ENCODE assay signal across 1 cellular context in genomic region chr21:43613755-43614638, GRCh38.
TF ChIP-seq lines count a peak whose summit lies in the region.

No MANE protein-coding gene starts in this region.

TF ChIP-seq in K562, 482 proteins besides CTCF, POLR2A, EP300 and RAD21 (continues in another document):
- TF ChIP-seq ZNF699 (CRISPR knock-in tag; IDR thresholded peaks at IDR 0.05; ENCODE audit: insufficient replicate concordance) (no peak), KAT2B (IDR thresholded peaks at IDR 0.05; ENCODE audit: low read depth, low read length) (no peak), SREBF2 (CRISPR knock-in tag; IDR thresholded peaks at IDR 0.05) (no peak), ZNF384 (IDR thresholded peaks at IDR 0.05; ENCODE audit: low read depth, low read length) (peak; percentile 82), POU5F1 (IDR thresholded peaks at IDR 0.05; ENCODE audit: borderline replicate concordance, low read depth, low read length, partially characterized antibody) (no peak), ELF4 (CRISPR knock-in tag; IDR thresholded peaks at IDR 0.05) (no peak), HINFP (tag; conservative IDR thresholded peaks at IDR 0.05; ENCODE audit: low read depth) (no peak), CCAR2 (IDR thresholded peaks at IDR 0.05; ENCODE audit: low read depth, low read length) (no peak), NFE2 (IDR thresholded peaks at IDR 0.05; ENCODE audit: low read depth) (peak; percentile 24; the same call in 1 of the 2 replicates), STAT5B (CRISPR knock-in tag; IDR thresholded peaks at IDR 0.05) (no peak), DNMT1 (IDR thresholded peaks at IDR 0.05) (no peak), KLF6 (CRISPR knock-in tag; IDR thresholded peaks at IDR 0.05; ENCODE audit: borderline replicate concordance) (no peak), RB1 (IDR thresholded peaks at IDR 0.05; ENCODE audit: low read depth) (no peak), JUND (IDR thresholded peaks at IDR 0.05; ENCODE audit: borderline replicate concordance, low read depth, low read length) (no peak), JUND (tag; IDR thresholded peaks at IDR 0.05; ENCODE audit: borderline replicate concordance, low read depth, low read length) (no peak), MCM2 (IDR thresholded peaks at IDR 0.05; ENCODE audit: low read depth) (no peak), TAF15 (IDR thresholded peaks at IDR 0.05; ENCODE audit: low read depth, low read length) (no peak), HDAC1 (IDR thresholded peaks at IDR 0.05) (peak in 1 of 2 experiments; percentile 52; a peak in 1 of 4 replicates), TEAD1 (CRISPR knock-in tag; IDR thresholded peaks at IDR 0.05) (no peak), FOXM1 (IDR thresholded peaks at IDR 0.05; ENCODE audit: low read depth) (0 out of 2 replicates have a peak, but pooled peaks have one; percentile 25), FOXM1 (CRISPR knock-in tag; IDR thresholded peaks at IDR 0.05; ENCODE audit: low read depth) (no peak), ZNF780A (CRISPR knock-in tag; IDR thresholded peaks at IDR 0.05) (no peak), ELK1 (CRISPR knock-in tag; IDR thresholded peaks at IDR 0.05) (no peak), SETDB1 (IDR thresholded peaks at IDR 0.05; ENCODE audit: low read length) (no peak), ARID1B (IDR thresholded peaks at IDR 0.05) (peak; percentile 86), FOSL1 (tag; conservative IDR thresholded peaks at IDR 0.05) (0 out of 2 replicates have a peak, but pooled peaks have one; percentile 17), NFIC (IDR thresholded peaks at IDR 0.05) (peak; percentile 87), GTF2B (IDR thresholded peaks at IDR 0.05; ENCODE audit: extremely low read depth, insufficient read length) (no peak), ZNF175 (CRISPR knock-in tag; IDR thresholded peaks at IDR 0.05; ENCODE audit: low read depth) (no peak), HDGF (IDR thresholded peaks at IDR 0.05) (no peak), CBFA2T3 (IDR thresholded peaks at IDR 0.05) (peak; percentile 90), ADNP (tag; IDR thresholded peaks at IDR 0.05) (no peak), NCOR1 (IDR thresholded peaks at IDR 0.05) (peak; percentile 65), NEUROD1 (IDR thresholded peaks at IDR 0.05; ENCODE audit: borderline replicate concordance, low read depth, low read length, partially characterized antibody) (no peak), RFX1 (IDR thresholded peaks at IDR 0.05) (no peak), NR2C2 (CRISPR knock-in tag; IDR thresholded peaks at IDR 0.05) (no peak), NR2C2 (tag; IDR thresholded peaks at IDR 0.05) (no peak), MEIS2 (IDR thresholded peaks at IDR 0.05; ENCODE audit: partially characterized antibody) (peak; percentile 84), HOMEZ (CRISPR knock-in tag; IDR thresholded peaks at IDR 0.05) (no peak), TEAD4 (IDR thresholded peaks at IDR 0.05; ENCODE audit: low read length) (peak; percentile 82), TEAD4 (CRISPR knock-in tag; IDR thresholded peaks at IDR 0.05; ENCODE audit: borderline replicate concordance) (no peak), ZNF121 (CRISPR knock-in tag; conservative IDR thresholded peaks at IDR 0.05) (peak; percentile 61), PHF8 (IDR thresholded peaks at IDR 0.05; ENCODE audit: borderline replicate concordance, low read length) (no peak), TCF3 (CRISPR knock-in tag; IDR thresholded peaks at IDR 0.05) (peak; percentile 65), ZNF830 (CRISPR knock-in tag; IDR thresholded peaks at IDR 0.05) (no peak), ZNF253 (CRISPR knock-in tag; conservative IDR thresholded peaks at IDR 0.05) (no peak), PML (IDR thresholded peaks at IDR 0.05; ENCODE audit: low read length) (peak; percentile 37; the same call in 1 of the 2 replicates), SMAD3 (CRISPR knock-in tag; conservative IDR thresholded peaks at IDR 0.05) (no peak), PKNOX1 (IDR thresholded peaks at IDR 0.05) (peak; percentile 75), USF1 (CRISPR knock-in tag; IDR thresholded peaks at IDR 0.05) (no peak), MIER1 (IDR thresholded peaks at IDR 0.05; ENCODE audit: low read depth) (no peak), ZC3H4 (CRISPR knock-in tag; IDR thresholded peaks at IDR 0.05; ENCODE audit: borderline replicate concordance) (no peak), HDAC2 (IDR thresholded peaks at IDR 0.05) (peak; percentile 66)
- TF ChIP-seq, protein P1, sequence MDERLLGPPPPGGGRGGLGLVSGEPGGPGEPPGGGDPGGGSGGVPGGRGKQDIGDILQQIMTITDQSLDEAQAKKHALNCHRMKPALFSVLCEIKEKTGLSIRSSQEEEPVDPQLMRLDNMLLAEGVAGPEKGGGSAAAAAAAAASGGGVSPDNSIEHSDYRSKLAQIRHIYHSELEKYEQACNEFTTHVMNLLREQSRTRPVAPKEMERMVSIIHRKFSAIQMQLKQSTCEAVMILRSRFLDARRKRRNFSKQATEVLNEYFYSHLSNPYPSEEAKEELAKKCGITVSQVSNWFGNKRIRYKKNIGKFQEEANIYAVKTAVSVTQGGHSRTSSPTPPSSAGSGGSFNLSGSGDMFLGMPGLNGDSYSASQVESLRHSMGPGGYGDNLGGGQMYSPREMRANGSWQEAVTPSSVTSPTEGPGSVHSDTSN (CRISPR knock-in tag; IDR thresholded peaks at IDR 0.05; ENCODE audit: low read depth): no peak
- TF ChIP-seq, protein P1 (tag; conservative IDR thresholded peaks at IDR 0.05; ENCODE audit: low read depth): peak; percentile 79
- TF ChIP-seq, protein P2, sequence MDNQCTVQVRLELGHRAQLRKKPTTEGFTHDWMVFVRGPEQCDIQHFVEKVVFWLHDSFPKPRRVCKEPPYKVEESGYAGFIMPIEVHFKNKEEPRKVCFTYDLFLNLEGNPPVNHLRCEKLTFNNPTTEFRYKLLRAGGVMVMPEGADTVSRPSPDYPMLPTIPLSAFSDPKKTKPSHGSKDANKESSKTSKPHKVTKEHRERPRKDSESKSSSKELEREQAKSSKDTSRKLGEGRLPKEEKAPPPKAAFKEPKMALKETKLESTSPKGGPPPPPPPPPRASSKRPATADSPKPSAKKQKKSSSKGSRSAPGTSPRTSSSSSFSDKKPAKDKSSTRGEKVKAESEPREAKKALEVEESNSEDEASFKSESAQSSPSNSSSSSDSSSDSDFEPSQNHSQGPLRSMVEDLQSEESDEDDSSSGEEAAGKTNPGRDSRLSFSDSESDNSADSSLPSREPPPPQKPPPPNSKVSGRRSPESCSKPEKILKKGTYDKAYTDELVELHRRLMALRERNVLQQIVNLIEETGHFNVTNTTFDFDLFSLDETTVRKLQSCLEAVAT (IDR thresholded peaks at IDR 0.05): peak in 1 of 2 experiments; percentile 65; a peak in 1 of 4 replicates
- TF ChIP-seq, protein P3, sequence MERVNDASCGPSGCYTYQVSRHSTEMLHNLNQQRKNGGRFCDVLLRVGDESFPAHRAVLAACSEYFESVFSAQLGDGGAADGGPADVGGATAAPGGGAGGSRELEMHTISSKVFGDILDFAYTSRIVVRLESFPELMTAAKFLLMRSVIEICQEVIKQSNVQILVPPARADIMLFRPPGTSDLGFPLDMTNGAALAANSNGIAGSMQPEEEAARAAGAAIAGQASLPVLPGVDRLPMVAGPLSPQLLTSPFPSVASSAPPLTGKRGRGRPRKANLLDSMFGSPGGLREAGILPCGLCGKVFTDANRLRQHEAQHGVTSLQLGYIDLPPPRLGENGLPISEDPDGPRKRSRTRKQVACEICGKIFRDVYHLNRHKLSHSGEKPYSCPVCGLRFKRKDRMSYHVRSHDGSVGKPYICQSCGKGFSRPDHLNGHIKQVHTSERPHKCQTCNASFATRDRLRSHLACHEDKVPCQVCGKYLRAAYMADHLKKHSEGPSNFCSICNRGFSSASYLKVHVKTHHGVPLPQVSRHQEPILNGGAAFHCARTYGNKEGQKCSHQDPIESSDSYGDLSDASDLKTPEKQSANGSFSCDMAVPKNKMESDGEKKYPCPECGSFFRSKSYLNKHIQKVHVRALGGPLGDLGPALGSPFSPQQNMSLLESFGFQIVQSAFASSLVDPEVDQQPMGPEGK (CRISPR knock-in tag; IDR thresholded peaks at IDR 0.05; ENCODE audit: borderline replicate concordance): no peak
- TF ChIP-seq, protein P4, sequence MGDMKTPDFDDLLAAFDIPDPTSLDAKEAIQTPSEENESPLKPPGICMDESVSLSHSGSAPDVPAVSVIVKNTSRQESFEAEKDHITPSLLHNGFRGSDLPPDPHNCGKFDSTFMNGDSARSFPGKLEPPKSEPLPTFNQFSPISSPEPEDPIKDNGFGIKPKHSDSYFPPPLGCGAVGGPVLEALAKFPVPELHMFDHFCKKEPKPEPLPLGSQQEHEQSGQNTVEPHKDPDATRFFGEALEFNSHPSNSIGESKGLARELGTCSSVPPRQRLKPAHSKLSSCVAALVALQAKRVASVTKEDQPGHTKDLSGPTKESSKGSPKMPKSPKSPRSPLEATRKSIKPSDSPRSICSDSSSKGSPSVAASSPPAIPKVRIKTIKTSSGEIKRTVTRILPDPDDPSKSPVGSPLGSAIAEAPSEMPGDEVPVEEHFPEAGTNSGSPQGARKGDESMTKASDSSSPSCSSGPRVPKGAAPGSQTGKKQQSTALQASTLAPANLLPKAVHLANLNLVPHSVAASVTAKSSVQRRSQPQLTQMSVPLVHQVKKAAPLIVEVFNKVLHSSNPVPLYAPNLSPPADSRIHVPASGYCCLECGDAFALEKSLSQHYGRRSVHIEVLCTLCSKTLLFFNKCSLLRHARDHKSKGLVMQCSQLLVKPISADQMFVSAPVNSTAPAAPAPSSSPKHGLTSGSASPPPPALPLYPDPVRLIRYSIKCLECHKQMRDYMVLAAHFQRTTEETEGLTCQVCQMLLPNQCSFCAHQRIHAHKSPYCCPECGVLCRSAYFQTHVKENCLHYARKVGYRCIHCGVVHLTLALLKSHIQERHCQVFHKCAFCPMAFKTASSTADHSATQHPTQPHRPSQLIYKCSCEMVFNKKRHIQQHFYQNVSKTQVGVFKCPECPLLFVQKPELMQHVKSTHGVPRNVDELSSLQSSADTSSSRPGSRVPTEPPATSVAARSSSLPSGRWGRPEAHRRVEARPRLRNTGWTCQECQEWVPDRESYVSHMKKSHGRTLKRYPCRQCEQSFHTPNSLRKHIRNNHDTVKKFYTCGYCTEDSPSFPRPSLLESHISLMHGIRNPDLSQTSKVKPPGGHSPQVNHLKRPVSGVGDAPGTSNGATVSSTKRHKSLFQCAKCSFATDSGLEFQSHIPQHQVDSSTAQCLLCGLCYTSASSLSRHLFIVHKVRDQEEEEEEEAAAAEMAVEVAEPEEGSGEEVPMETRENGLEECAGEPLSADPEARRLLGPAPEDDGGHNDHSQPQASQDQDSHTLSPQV (IDR thresholded peaks at IDR 0.05): no peak
